ENCODE assay signal across 8 cellular contexts in the genomic region with DNA sequence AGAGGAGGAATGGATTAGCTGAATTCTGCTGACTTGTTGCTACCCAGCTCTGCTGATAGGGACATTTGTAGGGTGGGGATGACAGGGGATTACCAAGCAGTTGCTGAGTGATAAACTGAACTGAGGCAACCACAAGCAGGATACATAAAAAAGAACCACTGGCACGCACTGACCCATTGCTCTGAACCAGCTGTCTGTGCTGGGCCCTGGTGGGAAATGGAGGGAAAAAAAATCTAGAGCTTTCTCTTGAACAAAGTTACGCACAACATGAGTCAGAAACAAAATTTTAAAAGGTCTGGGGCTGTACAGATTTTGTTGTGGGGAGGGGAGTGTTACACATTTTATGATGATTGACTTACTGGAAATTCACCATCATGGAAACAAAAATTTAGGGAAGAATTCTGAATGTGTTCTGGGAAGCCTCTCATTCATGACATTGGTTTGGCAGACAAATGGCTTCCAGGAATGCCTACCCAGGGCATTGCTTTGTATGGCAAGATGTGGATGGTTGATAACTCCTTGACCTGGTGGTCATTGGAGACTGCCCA. TPM values are rescaled to one million over a fixed set of nuclear protein-coding genes. Genes with fewer than 3 reads are reported as not detected.
A peak's percentile ranks its signal among the peaks of the same experiment; 100 is the strongest.
DNase-seq lines count a peak whose midpoint lies in the region; ATAC-seq, FAIRE-seq and TF ChIP-seq lines count a peak whose summit lies in the region.

No MANE protein-coding gene starts in this region.

- TF ChIP-seq EP300 in esophagus muscularis mucosa (IDR thresholded peaks at IDR 0.05) = no peak

- H3K27ac ChIP-seq in esophagus muscularis mucosa (replicated peaks in 1 of 4) = peak overlapping the region; percentile 45 to 62 (median 62)

- no peak for FAIRE-seq in GM12891 (lab: Jason Lieb, UNC)

- peaks cover 61 to 92% (median 84%) of the 10 kb centered on the region in 4 donors for H3K4me1 ChIP-seq in esophagus muscularis mucosa

- H3K36me3 ChIP-seq in MG63 (0 out of 2 replicates have a peak, but pooled peaks cover 2% of the 10 kb centered on the region), esophagus muscularis mucosa (no peaks in the 10 kb centered on the region)

- TF ChIP-seq POLR2A in GM12891 (IDR thresholded peaks at IDR 0.05; ENCODE audit: low read depth, low read length) (no peak), esophagus muscularis mucosa (IDR thresholded peaks at IDR 0.05; ENCODE audit: low read depth) (no peak)

- WGBS in esophagus muscularis mucosa = 60% methylated on average over 2 of the region's 2 CpGs

- H3K4me3 ChIP-seq in MG63 (no peak overlapping the region), esophagus muscularis mucosa (no peak overlapping the region)

- no peaks in the 10 kb centered on the region for H3K9me3 ChIP-seq in MG63
- H3K9me3 ChIP-seq in esophagus muscularis mucosa = no peaks in the 10 kb centered on the region

- intact Hi-C loops in esophagus muscularis mucosa (cut with DNase I) = no loop called here

- peak; percentile 87 for ATAC-seq in GM21529 (IDR thresholded peaks at IDR 0.05; ENCODE audit: unreplicated experiment)
- ATAC-seq in stimulated activated naive CD8-positive, alpha-beta T cell treated with anti-CD3 and anti-CD28 coated beads, Interleukin-15, Interleukin-2, amounts not matched to agents 100 U/mL and 50 U/mL, for 24 hours = peak; percentile 94

- no peak for TF ChIP-seq CTCF in esophagus muscularis mucosa (IDR thresholded peaks at IDR 0.05)

- H3K27me3 ChIP-seq in MG63 (no peaks in the 10 kb centered on the region), esophagus muscularis mucosa (no peaks in the 10 kb centered on the region)

- DNase-seq in GM12891 (ENCODE audit: insufficient read length, low spot score) (no peak), MG63 (peak; percentile 16), esophagus muscularis mucosa (ENCODE audit: extremely low spot score) (no peak), H4 (ENCODE audit: low spot score) (no peak), NCI-H1436 treated with DMSO at 0.1 percent for 48 hours (lab: John Stamatoyannopoulos, UW) (no peak)
- DNase-seq in stimulated activated naive CD8-positive, alpha-beta T cell treated with anti-CD3 and anti-CD28 coated beads, Interleukin-15, Interleukin-2, amounts not matched to agents 100 U/mL and 50 U/mL, for 24 hours = peak; percentile 14
- DNase-seq in effector CD8-positive, alpha-beta T cell (lab: John Stamatoyannopoulos, UW) = no peak

TF ChIP-seq in GM12891, 5 proteins besides CTCF, POLR2A, EP300 and RAD21:
- no peak for TF ChIP-seq POLR2AphosphoS5 (IDR thresholded peaks at IDR 0.05; ENCODE audit: low read depth, low read length)
- peak; percentile 36; the same call in 1 of the 2 replicates for TF ChIP-seq POU2F2 (IDR thresholded peaks at IDR 0.05; ENCODE audit: low read depth, low read length)

RNA-seq across cellular contexts. Expression of a gene that starts 37.7 kb away (rescaled TPM):
- 0.56 TPM for polyA plus RNA-seq in GM12891 (2012; ENCODE audit: low read depth, missing spikeins)
- total RNA-seq in MG63 (2014; rRNA removed; shearing (Covaris generic); ENCODE audit: low replicate concordance) = 14.9 TPM in 2 replicates
- total RNA-seq in esophagus muscularis mucosa = 100 to 1,000 TPM in 3 of 4 donors, 10 to 100 TPM in 1; 92.2 to 154 (median 122) TPM
- 6.2 and 7.2 TPM in 2 replicates for total RNA-seq in H4 (2014; rRNA removed; shearing (Covaris generic))

Comparison
In these comparisons a context has a peak if more than half of its experiments do, and no peak if none do; other contexts are left out.
1. DNase-seq: peak in MG63 (single experiment) and stimulated activated naive CD8-positive, alpha-beta T cell treated with anti-CD3 and anti-CD28 coated beads, Interleukin-15, Interleukin-2, amounts not matched to agents 100 U/mL and 50 U/mL, for 24 hours (single experiment); none in GM12891 (single experiment), esophagus muscularis mucosa (single experiment), effector CD8-positive, alpha-beta T cell (single experiment), H4 (single experiment) and NCI-H1436 treated with DMSO at 0.1 percent for 48 hours (single experiment).